In the genomic region with DNA sequence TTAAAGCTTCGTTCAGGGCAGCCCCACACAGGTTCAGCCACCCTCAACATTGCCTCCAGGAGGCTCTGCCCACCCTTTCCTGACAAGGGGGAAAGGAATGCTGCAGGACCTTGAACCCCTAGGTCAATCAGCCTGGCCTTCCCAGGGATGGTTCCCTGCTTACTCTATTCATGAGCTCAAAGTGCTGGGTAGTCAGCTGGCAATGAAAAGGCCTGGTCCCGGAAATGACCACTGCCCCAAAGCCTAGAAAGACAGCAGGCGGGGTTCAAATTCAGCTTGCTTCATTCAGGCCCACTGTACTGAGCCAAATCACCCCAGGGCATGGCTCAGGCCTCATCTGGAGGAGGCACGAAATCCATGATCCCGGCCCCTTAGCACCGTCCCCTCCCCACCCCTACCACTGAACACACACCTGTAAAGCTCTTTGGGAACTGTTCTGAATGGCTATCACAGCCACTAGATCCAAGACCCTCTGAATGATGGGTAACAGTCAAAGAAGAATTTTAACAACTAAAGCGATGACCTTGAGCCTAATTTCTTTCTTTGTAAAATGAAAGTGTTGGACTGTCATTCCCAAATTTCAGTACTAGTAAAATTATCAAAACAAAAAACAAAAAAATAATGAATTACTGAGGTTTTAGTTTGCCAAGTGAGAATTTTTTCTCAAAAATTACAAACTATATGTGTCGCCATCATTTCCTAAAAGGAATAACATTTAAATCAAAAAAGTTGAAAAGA, we compare ENCODE assay signal across 1 cellular context.
TF ChIP-seq lines count a peak whose summit lies in the region.

No MANE protein-coding gene starts in this region.

TF ChIP-seq in HepG2, 621 proteins besides CTCF, POLR2A, EP300 and RAD21 (continued from another document and continues in another):
- TF ChIP-seq, protein P1, sequence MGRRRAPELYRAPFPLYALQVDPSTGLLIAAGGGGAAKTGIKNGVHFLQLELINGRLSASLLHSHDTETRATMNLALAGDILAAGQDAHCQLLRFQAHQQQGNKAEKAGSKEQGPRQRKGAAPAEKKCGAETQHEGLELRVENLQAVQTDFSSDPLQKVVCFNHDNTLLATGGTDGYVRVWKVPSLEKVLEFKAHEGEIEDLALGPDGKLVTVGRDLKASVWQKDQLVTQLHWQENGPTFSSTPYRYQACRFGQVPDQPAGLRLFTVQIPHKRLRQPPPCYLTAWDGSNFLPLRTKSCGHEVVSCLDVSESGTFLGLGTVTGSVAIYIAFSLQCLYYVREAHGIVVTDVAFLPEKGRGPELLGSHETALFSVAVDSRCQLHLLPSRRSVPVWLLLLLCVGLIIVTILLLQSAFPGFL (CRISPR knock-in tag; IDR thresholded peaks at IDR 0.05): no peak
- TF ChIP-seq SALL1 (CRISPR knock-in tag; IDR thresholded peaks at IDR 0.05) (peak; percentile 89), NFIC (IDR thresholded peaks at IDR 0.05; ENCODE audit: low read length) (no peak; the same call in 1 of the 2 replicates), ZBTB38 (CRISPR knock-in tag; IDR thresholded peaks at IDR 0.05) (no peak; the same call in 1 of the 2 replicates), SRSF9 (IDR thresholded peaks at IDR 0.05; ENCODE audit: borderline replicate concordance, insufficient read depth, low read depth, low read length, poor library complexity, severe bottlenecking) (no peak), ZNF567 (CRISPR knock-in tag; IDR thresholded peaks at IDR 0.05; ENCODE audit: borderline replicate concordance) (no peak), ZNF83 (CRISPR knock-in tag; IDR thresholded peaks at IDR 0.05; ENCODE audit: borderline replicate concordance) (no peak), ATRX (CRISPR knock-in tag; IDR thresholded peaks at IDR 0.05; ENCODE audit: borderline replicate concordance) (no peak), RBM22 (optimal IDR thresholded peaks at IDR 0.05; ENCODE audit: low read length) (no peak), ZBTB42 (CRISPR knock-in tag; IDR thresholded peaks at IDR 0.05) (no peak), TP53 (CRISPR knock-in tag; conservative IDR thresholded peaks at IDR 0.05) (no peak), ZNF816 (CRISPR knock-in tag; IDR thresholded peaks at IDR 0.05; ENCODE audit: borderline replicate concordance) (peak; percentile 64; the same call in 1 of the 2 replicates), YY1 (IDR thresholded peaks at IDR 0.05; ENCODE audit: insufficient read depth, insufficient replicate concordance, low read depth, low read length) (no peak), ZFP36L1 (CRISPR knock-in tag; IDR thresholded peaks at IDR 0.05) (no peak), BORCS8-MEF2B (CRISPR knock-in tag; IDR thresholded peaks at IDR 0.05) (peak; percentile 79; the same call in 1 of the 2 replicates), JUND (CRISPR knock-in tag; IDR thresholded peaks at IDR 0.05) (0 out of 2 replicates have a peak, but pooled peaks have one; percentile 64), STAG1 (CRISPR knock-in tag; IDR thresholded peaks at IDR 0.05) (no peak), GTF2F1 (IDR thresholded peaks at IDR 0.05; ENCODE audit: low read length) (no peak), PLRG1 (conservative IDR thresholded peaks at IDR 0.05) (no peak), GABPA (IDR thresholded peaks at IDR 0.05; ENCODE audit: low read depth, low read length) (no peak), GABPA (CRISPR knock-in tag; IDR thresholded peaks at IDR 0.05; ENCODE audit: low read depth) (peak; percentile 80), MAFG (CRISPR knock-in tag; IDR thresholded peaks at IDR 0.05) (no peak), REPIN1 (CRISPR knock-in tag; IDR thresholded peaks at IDR 0.05; ENCODE audit: borderline replicate concordance, low read depth) (peak; percentile 90), ZNF335 (CRISPR knock-in tag; IDR thresholded peaks at IDR 0.05) (no peak), ZNF256 (CRISPR knock-in tag; conservative IDR thresholded peaks at IDR 0.05) (no peak), SMAD9 (CRISPR knock-in tag; IDR thresholded peaks at IDR 0.05) (no peak), ZNF446 (CRISPR knock-in tag; IDR thresholded peaks at IDR 0.05) (no peak), ZFP82 (CRISPR knock-in tag; IDR thresholded peaks at IDR 0.05; ENCODE audit: borderline replicate concordance) (0 out of 2 replicates have a peak, but pooled peaks have one; percentile 47), MED1 (CRISPR knock-in tag; IDR thresholded peaks at IDR 0.05) (peak; percentile 91), PRMT3 (CRISPR knock-in tag; IDR thresholded peaks at IDR 0.05; ENCODE audit: borderline replicate concordance, low read depth) (no peak), HNRNPK (IDR thresholded peaks at IDR 0.05; ENCODE audit: low read depth, low read length, poor library complexity, severe bottlenecking) (no peak), GLI4 (CRISPR knock-in tag; IDR thresholded peaks at IDR 0.05; ENCODE audit: borderline replicate concordance) (no peak), ZKSCAN8 (CRISPR knock-in tag; IDR thresholded peaks at IDR 0.05; ENCODE audit: borderline replicate concordance) (peak; percentile 70; the same call in 1 of the 2 replicates), ZNF746 (CRISPR knock-in tag; IDR thresholded peaks at IDR 0.05) (0 out of 2 replicates have a peak, but pooled peaks have one; percentile 59), ZNF451 (CRISPR knock-in tag; IDR thresholded peaks at IDR 0.05) (no peak), FOXK2 (IDR thresholded peaks at IDR 0.05) (peak; percentile 58; the same call in 1 of the 2 replicates), HNRNPL (IDR thresholded peaks at IDR 0.05; ENCODE audit: low read depth, low read length) (no peak), ZNF30 (CRISPR knock-in tag; IDR thresholded peaks at IDR 0.05) (no peak), ZNF782 (CRISPR knock-in tag; IDR thresholded peaks at IDR 0.05; ENCODE audit: borderline replicate concordance) (no peak), ZNF747 (CRISPR knock-in tag; IDR thresholded peaks at IDR 0.05; ENCODE audit: borderline replicate concordance) (0 out of 2 replicates have a peak, but pooled peaks have one; percentile 49), HES4 (CRISPR knock-in tag; IDR thresholded peaks at IDR 0.05; ENCODE audit: borderline replicate concordance) (no peak), SETDB1 (CRISPR knock-in tag; IDR thresholded peaks at IDR 0.05; ENCODE audit: borderline replicate concordance) (no peak)
- TF ChIP-seq, protein P2, sequence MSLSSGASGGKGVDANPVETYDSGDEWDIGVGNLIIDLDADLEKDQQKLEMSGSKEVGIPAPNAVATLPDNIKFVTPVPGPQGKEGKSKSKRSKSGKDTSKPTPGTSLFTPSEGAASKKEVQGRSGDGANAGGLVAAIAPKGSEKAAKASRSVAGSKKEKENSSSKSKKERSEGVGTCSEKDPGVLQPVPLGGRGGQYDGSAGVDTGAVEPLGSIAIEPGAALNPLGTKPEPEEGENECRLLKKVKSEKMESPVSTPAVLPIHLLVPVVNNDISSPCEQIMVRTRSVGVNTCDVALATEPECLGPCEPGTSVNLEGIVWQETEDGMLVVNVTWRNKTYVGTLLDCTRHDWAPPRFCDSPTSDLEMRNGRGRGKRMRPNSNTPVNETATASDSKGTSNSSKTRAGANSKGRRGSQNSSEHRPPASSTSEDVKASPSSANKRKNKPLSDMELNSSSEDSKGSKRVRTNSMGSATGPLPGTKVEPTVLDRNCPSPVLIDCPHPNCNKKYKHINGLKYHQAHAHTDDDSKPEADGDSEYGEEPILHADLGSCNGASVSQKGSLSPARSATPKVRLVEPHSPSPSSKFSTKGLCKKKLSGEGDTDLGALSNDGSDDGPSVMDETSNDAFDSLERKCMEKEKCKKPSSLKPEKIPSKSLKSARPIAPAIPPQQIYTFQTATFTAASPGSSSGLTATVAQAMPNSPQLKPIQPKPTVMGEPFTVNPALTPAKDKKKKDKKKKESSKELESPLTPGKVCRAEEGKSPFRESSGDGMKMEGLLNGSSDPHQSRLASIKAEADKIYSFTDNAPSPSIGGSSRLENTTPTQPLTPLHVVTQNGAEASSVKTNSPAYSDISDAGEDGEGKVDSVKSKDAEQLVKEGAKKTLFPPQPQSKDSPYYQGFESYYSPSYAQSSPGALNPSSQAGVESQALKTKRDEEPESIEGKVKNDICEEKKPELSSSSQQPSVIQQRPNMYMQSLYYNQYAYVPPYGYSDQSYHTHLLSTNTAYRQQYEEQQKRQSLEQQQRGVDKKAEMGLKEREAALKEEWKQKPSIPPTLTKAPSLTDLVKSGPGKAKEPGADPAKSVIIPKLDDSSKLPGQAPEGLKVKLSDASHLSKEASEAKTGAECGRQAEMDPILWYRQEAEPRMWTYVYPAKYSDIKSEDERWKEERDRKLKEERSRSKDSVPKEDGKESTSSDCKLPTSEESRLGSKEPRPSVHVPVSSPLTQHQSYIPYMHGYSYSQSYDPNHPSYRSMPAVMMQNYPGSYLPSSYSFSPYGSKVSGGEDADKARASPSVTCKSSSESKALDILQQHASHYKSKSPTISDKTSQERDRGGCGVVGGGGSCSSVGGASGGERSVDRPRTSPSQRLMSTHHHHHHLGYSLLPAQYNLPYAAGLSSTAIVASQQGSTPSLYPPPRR (CRISPR knock-in tag; IDR thresholded peaks at IDR 0.05; ENCODE audit: borderline replicate concordance): peak; percentile 63; the same call in 1 of the 2 replicates
- TF ChIP-seq, protein P3, sequence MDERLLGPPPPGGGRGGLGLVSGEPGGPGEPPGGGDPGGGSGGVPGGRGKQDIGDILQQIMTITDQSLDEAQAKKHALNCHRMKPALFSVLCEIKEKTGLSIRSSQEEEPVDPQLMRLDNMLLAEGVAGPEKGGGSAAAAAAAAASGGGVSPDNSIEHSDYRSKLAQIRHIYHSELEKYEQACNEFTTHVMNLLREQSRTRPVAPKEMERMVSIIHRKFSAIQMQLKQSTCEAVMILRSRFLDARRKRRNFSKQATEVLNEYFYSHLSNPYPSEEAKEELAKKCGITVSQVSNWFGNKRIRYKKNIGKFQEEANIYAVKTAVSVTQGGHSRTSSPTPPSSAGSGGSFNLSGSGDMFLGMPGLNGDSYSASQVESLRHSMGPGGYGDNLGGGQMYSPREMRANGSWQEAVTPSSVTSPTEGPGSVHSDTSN (CRISPR knock-in tag; IDR thresholded peaks at IDR 0.05): no peak; the same call in 1 of the 2 replicates
- TF ChIP-seq, protein P4, sequence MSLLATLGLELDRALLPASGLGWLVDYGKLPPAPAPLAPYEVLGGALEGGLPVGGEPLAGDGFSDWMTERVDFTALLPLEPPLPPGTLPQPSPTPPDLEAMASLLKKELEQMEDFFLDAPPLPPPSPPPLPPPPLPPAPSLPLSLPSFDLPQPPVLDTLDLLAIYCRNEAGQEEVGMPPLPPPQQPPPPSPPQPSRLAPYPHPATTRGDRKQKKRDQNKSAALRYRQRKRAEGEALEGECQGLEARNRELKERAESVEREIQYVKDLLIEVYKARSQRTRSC (CRISPR knock-in tag; IDR thresholded peaks at IDR 0.05; ENCODE audit: low read depth): no peak
- TF ChIP-seq, protein P5, sequence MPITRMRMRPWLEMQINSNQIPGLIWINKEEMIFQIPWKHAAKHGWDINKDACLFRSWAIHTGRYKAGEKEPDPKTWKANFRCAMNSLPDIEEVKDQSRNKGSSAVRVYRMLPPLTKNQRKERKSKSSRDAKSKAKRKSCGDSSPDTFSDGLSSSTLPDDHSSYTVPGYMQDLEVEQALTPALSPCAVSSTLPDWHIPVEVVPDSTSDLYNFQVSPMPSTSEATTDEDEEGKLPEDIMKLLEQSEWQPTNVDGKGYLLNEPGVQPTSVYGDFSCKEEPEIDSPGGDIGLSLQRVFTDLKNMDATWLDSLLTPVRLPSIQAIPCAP (CRISPR knock-in tag; IDR thresholded peaks at IDR 0.05; ENCODE audit: low read depth): no peak
- TF ChIP-seq, protein P6, sequence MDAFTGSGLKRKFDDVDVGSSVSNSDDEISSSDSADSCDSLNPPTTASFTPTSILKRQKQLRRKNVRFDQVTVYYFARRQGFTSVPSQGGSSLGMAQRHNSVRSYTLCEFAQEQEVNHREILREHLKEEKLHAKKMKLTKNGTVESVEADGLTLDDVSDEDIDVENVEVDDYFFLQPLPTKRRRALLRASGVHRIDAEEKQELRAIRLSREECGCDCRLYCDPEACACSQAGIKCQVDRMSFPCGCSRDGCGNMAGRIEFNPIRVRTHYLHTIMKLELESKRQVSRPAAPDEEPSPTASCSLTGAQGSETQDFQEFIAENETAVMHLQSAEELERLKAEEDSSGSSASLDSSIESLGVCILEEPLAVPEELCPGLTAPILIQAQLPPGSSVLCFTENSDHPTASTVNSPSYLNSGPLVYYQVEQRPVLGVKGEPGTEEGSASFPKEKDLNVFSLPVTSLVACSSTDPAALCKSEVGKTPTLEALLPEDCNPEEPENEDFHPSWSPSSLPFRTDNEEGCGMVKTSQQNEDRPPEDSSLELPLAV (CRISPR knock-in tag; conservative IDR thresholded peaks at IDR 0.05; ENCODE audit: low read depth): no peak
- TF ChIP-seq, protein P7, sequence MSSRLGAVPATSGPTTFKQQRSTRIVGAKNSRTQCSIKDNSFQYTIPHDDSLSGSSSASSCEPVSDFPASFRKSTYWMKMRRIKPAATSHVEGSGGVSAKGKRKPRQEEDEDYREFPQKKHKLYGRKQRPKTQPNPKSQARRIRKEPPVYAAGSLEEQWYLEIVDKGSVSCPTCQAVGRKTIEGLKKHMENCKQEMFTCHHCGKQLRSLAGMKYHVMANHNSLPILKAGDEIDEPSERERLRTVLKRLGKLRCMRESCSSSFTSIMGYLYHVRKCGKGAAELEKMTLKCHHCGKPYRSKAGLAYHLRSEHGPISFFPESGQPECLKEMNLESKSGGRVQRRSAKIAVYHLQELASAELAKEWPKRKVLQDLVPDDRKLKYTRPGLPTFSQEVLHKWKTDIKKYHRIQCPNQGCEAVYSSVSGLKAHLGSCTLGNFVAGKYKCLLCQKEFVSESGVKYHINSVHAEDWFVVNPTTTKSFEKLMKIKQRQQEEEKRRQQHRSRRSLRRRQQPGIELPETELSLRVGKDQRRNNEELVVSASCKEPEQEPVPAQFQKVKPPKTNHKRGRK (CRISPR knock-in tag; IDR thresholded peaks at IDR 0.05): no peak
- TF ChIP-seq, protein P8, sequence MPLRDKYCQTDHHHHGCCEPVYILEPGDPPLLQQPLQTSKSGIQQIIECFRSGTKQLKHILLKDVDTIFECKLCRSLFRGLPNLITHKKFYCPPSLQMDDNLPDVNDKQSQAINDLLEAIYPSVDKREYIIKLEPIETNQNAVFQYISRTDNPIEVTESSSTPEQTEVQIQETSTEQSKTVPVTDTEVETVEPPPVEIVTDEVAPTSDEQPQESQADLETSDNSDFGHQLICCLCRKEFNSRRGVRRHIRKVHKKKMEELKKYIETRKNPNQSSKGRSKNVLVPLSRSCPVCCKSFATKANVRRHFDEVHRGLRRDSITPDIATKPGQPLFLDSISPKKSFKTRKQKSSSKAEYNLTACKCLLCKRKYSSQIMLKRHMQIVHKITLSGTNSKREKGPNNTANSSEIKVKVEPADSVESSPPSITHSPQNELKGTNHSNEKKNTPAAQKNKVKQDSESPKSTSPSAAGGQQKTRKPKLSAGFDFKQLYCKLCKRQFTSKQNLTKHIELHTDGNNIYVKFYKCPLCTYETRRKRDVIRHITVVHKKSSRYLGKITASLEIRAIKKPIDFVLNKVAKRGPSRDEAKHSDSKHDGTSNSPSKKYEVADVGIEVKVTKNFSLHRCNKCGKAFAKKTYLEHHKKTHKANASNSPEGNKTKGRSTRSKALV (CRISPR knock-in tag; IDR thresholded peaks at IDR 0.05): no peak
- TF ChIP-seq, protein P9, sequence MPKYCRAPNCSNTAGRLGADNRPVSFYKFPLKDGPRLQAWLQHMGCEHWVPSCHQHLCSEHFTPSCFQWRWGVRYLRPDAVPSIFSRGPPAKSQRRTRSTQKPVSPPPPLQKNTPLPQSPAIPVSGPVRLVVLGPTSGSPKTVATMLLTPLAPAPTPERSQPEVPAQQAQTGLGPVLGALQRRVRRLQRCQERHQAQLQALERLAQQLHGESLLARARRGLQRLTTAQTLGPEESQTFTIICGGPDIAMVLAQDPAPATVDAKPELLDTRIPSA (CRISPR knock-in tag; IDR thresholded peaks at IDR 0.05; ENCODE audit: borderline replicate concordance): no peak
